Comparison of ENCODE assay signal across 8 cellular contexts in the genomic region with DNA sequence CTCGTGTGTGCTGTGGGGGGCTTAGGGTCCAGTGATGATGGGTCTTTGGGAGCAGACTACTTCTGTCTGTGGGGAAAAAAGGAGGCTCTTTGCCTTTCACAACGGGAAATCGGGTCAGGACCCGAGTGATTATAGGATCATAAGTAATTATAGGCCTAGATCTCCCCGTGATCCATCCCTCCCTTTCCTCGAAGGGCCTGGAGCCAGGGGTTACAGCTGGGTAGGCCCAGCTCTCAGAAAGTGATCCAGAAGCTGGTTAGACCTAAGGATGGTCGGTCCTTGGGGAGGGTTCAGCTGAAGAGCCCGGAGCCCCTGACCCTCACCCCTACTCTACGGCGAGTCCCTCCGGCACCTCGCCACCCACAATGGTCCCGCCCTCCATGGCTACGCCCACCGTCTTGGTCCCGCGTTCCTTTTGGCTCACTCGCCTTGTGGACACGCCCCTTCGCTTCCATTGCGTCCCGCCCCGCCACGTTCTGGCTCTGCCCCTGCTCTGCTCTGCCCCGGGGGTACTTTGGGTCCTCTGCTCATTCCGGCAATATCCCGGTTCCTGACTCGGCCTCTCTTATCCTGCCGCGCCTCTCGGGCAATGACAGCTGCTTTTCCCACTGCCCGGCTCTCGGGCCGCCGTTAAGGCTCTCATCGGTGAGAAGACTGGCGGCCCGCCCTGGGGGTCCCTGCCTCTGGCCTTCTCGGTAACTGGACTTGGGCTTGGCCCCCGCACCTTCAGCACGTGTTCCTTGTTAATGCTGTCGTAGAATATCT. TPM values are rescaled to one million over a fixed set of nuclear protein-coding genes. Genes with fewer than 3 reads are reported as not detected.
A peak's percentile ranks its signal among the peaks of the same experiment; 100 is the strongest.
DNase-seq lines count a peak whose midpoint lies in the region; ATAC-seq and TF ChIP-seq lines count a peak whose summit lies in the region.

No MANE protein-coding gene starts in this region.

- no peak for TF ChIP-seq POLR2A in transverse colon (IDR thresholded peaks at IDR 0.05)

- no peak for TF ChIP-seq EP300 in transverse colon (IDR thresholded peaks at IDR 0.05; ENCODE audit: low read depth)

- H3K27ac Mint-ChIP-seq in activated naive CD8-positive, alpha-beta T cell treated with anti-CD3 and anti-CD28 coated beads, Interleukin-2, amount 10 ng/mL, durations not matched to agents 7 days and 5 days, result no peak overlapping the region

- H3K9me3 ChIP-seq in heart right ventricle, result no peaks in the 10 kb centered on the region
- H3K9me3 ChIP-seq in transverse colon, result no peaks in the 10 kb centered on the region

- H3K4me3 ChIP-seq in heart right ventricle (peak overlapping the region; percentile 33 to 72 (median 61)), transverse colon (peak overlapping the region; percentile 42 to 65 (median 54))

- in situ Hi-C loops in transverse colon (cut with MboI; ENCODE audit: low pct_ligation_motif_present in 1 of 4, low pct_unique_long_range_greater_than_20kb in 1 of 4, low sequenced_read_pairs in 3 of 4), result no loop called here

- DNase-seq in Ammon's horn (ENCODE audit: low spot score) (peak; percentile 86), SW480 (ENCODE audit: low spot score) (peak; percentile 76), heart right ventricle (peak; percentile 85 to 88), posterior cingulate gyrus (peak; percentile 54 to 95 (median 72)), transverse colon (peak; percentile 87)
- peak; percentile 80 for DNase-seq in activated naive CD8-positive, alpha-beta T cell treated with anti-CD3 and anti-CD28 coated beads, Interleukin-2, amount 10 ng/mL, durations not matched to agents 7 days and 5 days

- H3K27me3 ChIP-seq in heart right ventricle, result no peaks in the 10 kb centered on the region
- no peaks in the 10 kb centered on the region for H3K27me3 ChIP-seq in transverse colon

- H3K9me3 Mint-ChIP-seq in activated naive CD8-positive, alpha-beta T cell treated with anti-CD3 and anti-CD28 coated beads, Interleukin-2, amount 10 ng/mL, durations not matched to agents 7 days and 5 days, result no peaks in the 10 kb centered on the region

- peak overlapping the region in 9 of 10 donors; percentile 33 to 63 (median 47) for H3K27ac ChIP-seq in heart right ventricle
- peak overlapping the region; percentile 42 to 77 (median 57) for H3K27ac ChIP-seq in transverse colon

- ATAC-seq in GM19035 (IDR thresholded peaks at IDR 0.05; ENCODE audit: unreplicated experiment), result peak; percentile 85
- ATAC-seq in HG03469 (IDR thresholded peaks at IDR 0.05; ENCODE audit: unreplicated experiment), result peak; percentile 42
- ATAC-seq in activated naive CD8-positive, alpha-beta T cell treated with anti-CD3 and anti-CD28 coated beads, Interleukin-2, amount 10 ng/mL, durations not matched to agents 7 days and 5 days (ENCODE audit: low read depth), result peak; percentile 91
- peak; percentile 91 to 98 (median 96) for ATAC-seq in heart right ventricle

- H3K27me3 Mint-ChIP-seq in activated naive CD8-positive, alpha-beta T cell treated with anti-CD3 and anti-CD28 coated beads, Interleukin-2, amount 10 ng/mL, durations not matched to agents 7 days and 5 days, result peaks cover 6% of the 10 kb centered on the region

- peak overlapping the region; percentile 93 for H3K4me3 Mint-ChIP-seq in activated naive CD8-positive, alpha-beta T cell treated with anti-CD3 and anti-CD28 coated beads, Interleukin-2, amount 10 ng/mL, durations not matched to agents 7 days and 5 days

- H3K36me3 ChIP-seq in heart right ventricle (no peaks in the 10 kb centered on the region), transverse colon (no peaks in the 10 kb centered on the region)

- H3K4me1 ChIP-seq in heart right ventricle, result peaks cover 0 to 18% (median 10%) of the 10 kb centered on the region in 9 donors
- H3K4me1 ChIP-seq in transverse colon, result peaks cover 9 to 19% (median 17%) of the 10 kb centered on the region in 4 donors

- peaks cover 6% of the 10 kb centered on the region for H3K4me1 Mint-ChIP-seq in activated naive CD8-positive, alpha-beta T cell treated with anti-CD3 and anti-CD28 coated beads, Interleukin-2, amount 10 ng/mL, durations not matched to agents 7 days and 5 days

- 4 to 5% methylated on average over 42 of the region's 42 CpGs for WGBS in heart right ventricle, 2 donors
- WGBS in transverse colon (ENCODE audit: low coverage in 1 of 2), 2 donors, result 5 to 13% methylated on average over 4 to 41 of the region's 42 CpGs

- no peaks in the 10 kb centered on the region for H3K36me3 Mint-ChIP-seq in activated naive CD8-positive, alpha-beta T cell treated with anti-CD3 and anti-CD28 coated beads, Interleukin-2, amount 10 ng/mL, durations not matched to agents 7 days and 5 days

- intact Hi-C loops in heart right ventricle (cut with DNase I), result loop anchor here in 6 of 10 donors (5.0 to 10.0 kb wide), 5 partner anchors 84 to 324 kb away; a partner anchor contains a TSS
- intact Hi-C loops in posterior cingulate gyrus (cut with DNase I), result loop anchor here (5.0 kb wide), 1 partner anchor 89 kb away; a partner anchor contains a TSS
- intact Hi-C loops in transverse colon (cut with DNase I; ENCODE audit: low total_unique reads), result no loop called here

- POLR2A ChIA-PET in activated naive CD8-positive, alpha-beta T cell treated with anti-CD3 and anti-CD28 coated beads, Interleukin-2, amount 10 ng/mL, durations not matched to agents 7 days and 5 days (lab: Charles Lee), result interaction anchor here (1.6 kb wide), 1 partner anchor 194 kb away, joined by 9 read pairs; a partner anchor contains a TSS

- TF ChIP-seq CTCF in heart right ventricle (IDR thresholded peaks at IDR 0.05), result no peak
- no peak for TF ChIP-seq CTCF in transverse colon (IDR thresholded peaks at IDR 0.05)

RNA-seq across cellular contexts. Expression of a gene that starts 5.0 kb away (rescaled TPM):
- total RNA-seq in activated naive CD8-positive, alpha-beta T cell treated with anti-CD3 and anti-CD28 coated beads, Interleukin-2, amount 10 ng/mL, durations not matched to agents 7 days and 5 days, result 1 to 10 TPM; 2.5 TPM
- total RNA-seq in heart right ventricle, result 1 to 10 TPM in 2 of 10 donors, under 1 TPM in 7, not detected in 1; 0.18 to 1.3 (median 0.68) TPM
- polyA plus RNA-seq in heart right ventricle, result under 1 TPM; 0.30 to 0.44 TPM
- under 1 TPM in 1 of 4 donors, not detected in 3; 0.16 TPM for total RNA-seq in transverse colon

RNA-seq across cellular contexts. Expression of a gene that starts 22.4 kb away (rescaled TPM):
- 1 to 10 TPM; 1.4 to 1.7 TPM for total RNA-seq in activated naive CD8-positive, alpha-beta T cell treated with anti-CD3 and anti-CD28 coated beads, Interleukin-2, amount 10 ng/mL, durations not matched to agents 7 days and 5 days
- total RNA-seq in heart right ventricle (1 to 10 TPM; 3.5 to 9.3 (median 5.9) TPM), transverse colon (1 to 10 TPM; 2.6 to 4.9 (median 3.6) TPM)
- polyA plus RNA-seq in heart right ventricle, result 1 to 10 TPM; 2.0 to 3.3 TPM

Comparison
In these comparisons a context has a peak if more than half of its experiments do, and no peak if none do; other contexts are left out.
1. Peak in every context shown above with its lines: DNase-seq, ATAC-seq, H3K4me3 ChIP-seq and H3K27ac ChIP-seq.
2. ATAC-seq: peak in every context shown above with its lines; median percentile 96 in heart right ventricle; 91 in activated naive CD8-positive, alpha-beta T cell treated with anti-CD3 and anti-CD28 coated beads, Interleukin-2, amount 10 ng/mL, durations not matched to agents 7 days and 5 days; 85 in GM19035; 42 in HG03469.